Comparison of ENCODE assay signal across 13 cellular contexts in the genomic region with DNA sequence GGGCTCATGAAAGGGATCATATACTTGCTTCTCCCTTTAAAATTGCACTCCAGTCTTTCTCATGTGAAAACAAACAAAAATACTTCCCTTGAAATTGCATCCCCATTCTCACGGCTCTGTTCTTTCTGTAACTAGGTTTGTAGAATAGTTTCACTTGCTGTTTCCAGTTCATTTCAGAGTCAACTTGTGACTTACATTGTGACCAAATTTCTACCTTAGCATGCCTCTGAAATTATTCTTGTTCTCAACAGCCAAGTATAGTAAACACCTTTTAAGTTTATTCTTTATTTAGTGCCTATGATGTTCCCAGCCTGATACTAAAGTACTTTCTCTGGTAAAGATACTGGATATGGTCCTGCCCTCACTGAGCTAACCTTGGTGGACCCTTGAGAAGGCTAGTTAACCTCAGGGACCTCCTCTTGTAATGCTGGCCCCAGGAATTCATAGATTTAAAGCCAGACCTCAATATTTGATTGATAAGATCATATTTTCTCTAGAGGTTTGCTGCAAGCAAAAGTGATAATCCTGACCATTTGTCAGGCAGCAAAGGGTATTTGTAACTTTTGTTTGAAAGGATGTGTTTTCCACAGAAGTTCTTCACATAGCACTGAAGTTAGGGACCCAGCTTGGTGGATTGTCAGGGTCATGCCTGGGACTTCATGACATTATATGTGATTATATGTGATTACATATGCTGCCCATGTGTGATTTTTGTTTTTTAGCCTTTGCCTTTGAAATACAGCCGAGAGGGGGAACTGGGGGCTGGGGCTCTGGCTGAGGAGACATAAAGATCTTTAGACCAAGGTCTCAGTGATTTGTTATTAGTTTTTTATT. TPM values are rescaled to one million over a fixed set of nuclear protein-coding genes. Genes with fewer than 3 reads are reported as not detected.
DNase-seq lines count a peak whose midpoint lies in the region; ATAC-seq and TF ChIP-seq lines count a peak whose summit lies in the region.
"Had no signal": no experiment of that assay in that cellular context is flagged by ENCODE, and none has a peak within 500 bp of the region (broad histone marks: within the 10 kb centered on the region; RNA-seq: fewer than 3 reads in every experiment).

No MANE protein-coding gene starts in this region.

- no peaks in the 10 kb centered on the region for H3K79me1 ChIP-seq in H9 (ENCODE audit: insufficient read depth, low read depth, low read length, poor library complexity, severe bottlenecking)

- H3K9me3 Mint-ChIP-seq in CD4-positive, CD25-positive, alpha-beta regulatory T cell = peaks cover 0 to 6% (median 0%) of the 10 kb centered on the region in 7 donors
- H3K9me3 Mint-ChIP-seq in activated naive CD8-positive, alpha-beta T cell treated with anti-CD3 and anti-CD28 coated beads, Interleukin-2, amount 50 U/mL, for 24 hours = peaks cover 16% of the 10 kb centered on the region
- no peaks in the 10 kb centered on the region for H3K9me3 Mint-ChIP-seq in H9

- no peak for TF ChIP-seq POLR2A in testis (IDR thresholded peaks at IDR 0.05)

- no CpG with 5 or more reads among the region's 2 CpGs for WGBS in H9 (ENCODE audit: extremely low coverage, insufficient read length, low lambda C conversion rate)
- WGBS in testis, 2 donors = 62 to 67% methylated on average over 2 of the region's 2 CpGs

- H3K27me3 ChIP-seq in CD4-positive, CD25-positive, alpha-beta regulatory T cell (ENCODE audit: control insufficient read depth, insufficient read depth, low read length) = no peaks in the 10 kb centered on the region
- H3K27me3 ChIP-seq in H9 (ENCODE audit: insufficient read depth, low read length) (no peaks in the 10 kb centered on the region), testis (no peaks in the 10 kb centered on the region)
- H3K27me3 ChIP-seq: tibial nerve had no signal

- no peak overlapping the region for H4K8ac ChIP-seq in H9 (replicated peaks; ENCODE audit: insufficient read length, low read depth, low read length)

- H3K4me3 Mint-ChIP-seq in CD4-positive, CD25-positive, alpha-beta regulatory T cell = peak overlapping the region in 3 of 4 donors; percentile 26 to 53 (median 47)
- H3K4me3 Mint-ChIP-seq in activated naive CD8-positive, alpha-beta T cell treated with anti-CD3 and anti-CD28 coated beads, Interleukin-2, amount 50 U/mL, for 24 hours = peak overlapping the region; percentile 24
- H3K4me3 Mint-ChIP-seq in H9 = no peak overlapping the region

- no peaks in the 10 kb centered on the region for H4K20me1 ChIP-seq in H9 (ENCODE audit: control insufficient read depth, insufficient read depth, insufficient read length)

- no peak overlapping the region for H3K23ac ChIP-seq in H9 (ENCODE audit: insufficient read length, low read depth, low read length)

- H3K4me2 ChIP-seq in H9 (ENCODE audit: insufficient read depth, insufficient read length, low read length) = no peak overlapping the region

- no peak overlapping the region for H3T11ph ChIP-seq in H9 (ENCODE audit: low read length)

- ATAC-seq in CD4-positive, CD25-positive, alpha-beta regulatory T cell (ENCODE audit: low read depth in 2 of 2) = peak; percentile 28 to 38
- ATAC-seq in GM19035 (IDR thresholded peaks at IDR 0.05; ENCODE audit: unreplicated experiment) (peak; percentile 48), HG03280 (IDR thresholded peaks at IDR 0.05; ENCODE audit: unreplicated experiment) (peak; percentile 52)
- peak; percentile 31 for ATAC-seq in activated naive CD8-positive, alpha-beta T cell treated with anti-CD3 and anti-CD28 coated beads, Interleukin-2, amount 50 U/mL, for 24 hours
- ATAC-seq: sciatic nerve had no signal

- H3K18ac ChIP-seq in H9 (ENCODE audit: insufficient read length, low read depth, low read length) = no peak overlapping the region

- H2BK120ac ChIP-seq in H9 (ENCODE audit: low read depth, low read length, poor library complexity, severe bottlenecking) = no peak overlapping the region

- no peaks in the 10 kb centered on the region for H3K36me3 ChIP-seq in CD4-positive, CD25-positive, alpha-beta regulatory T cell (ENCODE audit: control insufficient read depth, insufficient read depth, low read length)
- no peaks in the 10 kb centered on the region for H3K36me3 ChIP-seq in testis (ENCODE audit: low read depth, missing control alignments)

- H3K9ac ChIP-seq in H9 (ENCODE audit: extremely low read depth, insufficient read length, low read length) = no peak overlapping the region

- H2BK5ac ChIP-seq in H9 (ENCODE audit: insufficient read length, low read length) = no peak overlapping the region

- intact Hi-C loops in testis (cut with DNase I; ENCODE audit: low total_unique reads) = no loop called here

- H3K4me3 ChIP-seq in CD4-positive, CD25-positive, alpha-beta regulatory T cell (ENCODE audit: low read depth, low read length) = peak overlapping the region; percentile 61
- no peak overlapping the region for H3K4me3 ChIP-seq in testis
- H3K4me3 ChIP-seq: tibial nerve had no signal

- no peak overlapping the region for H2AFZ ChIP-seq in H9 (ENCODE audit: low read length)

- H3K27ac ChIP-seq in CD4-positive, CD25-positive, alpha-beta regulatory T cell (ENCODE audit: insufficient read depth, low read length, poor library complexity, severe bottlenecking) = peak overlapping the region; percentile 82
- H3K27ac ChIP-seq in H9 (ENCODE audit: insufficient read length, low read depth, low read length) (no peak overlapping the region), testis (no peak overlapping the region)
- H3K27ac ChIP-seq: VCaP had no signal

- no peak overlapping the region for H2BK12ac ChIP-seq in H9 (ENCODE audit: insufficient read length, low read depth, low read length)

- no peak overlapping the region for H2BK15ac ChIP-seq in H9 (ENCODE audit: low read depth, low read length)

- no peak overlapping the region for H2BK20ac ChIP-seq in H9 (ENCODE audit: low read depth, low read length, poor library complexity, severe bottlenecking)

- peaks cover 17 to 68% (median 48%) of the 10 kb centered on the region in 4 donors for H3K4me1 Mint-ChIP-seq in CD4-positive, CD25-positive, alpha-beta regulatory T cell
- H3K4me1 Mint-ChIP-seq in activated naive CD8-positive, alpha-beta T cell treated with anti-CD3 and anti-CD28 coated beads, Interleukin-2, amount 50 U/mL, for 24 hours = peaks cover 74% of the 10 kb centered on the region
- peaks cover 0 to 11% of the 10 kb centered on the region in 2 experiments; a peak in 3 of 4 replicates for H3K4me1 Mint-ChIP-seq in H9

- no peaks in the 10 kb centered on the region for H3K27me3 Mint-ChIP-seq in CD4-positive, CD25-positive, alpha-beta regulatory T cell
- H3K27me3 Mint-ChIP-seq in activated naive CD8-positive, alpha-beta T cell treated with anti-CD3 and anti-CD28 coated beads, Interleukin-2, amount 50 U/mL, for 24 hours = no peaks in the 10 kb centered on the region
- no peaks in the 10 kb centered on the region; the same call in 1 of the 2 replicates for H3K27me3 Mint-ChIP-seq in H9 (ENCODE audit: low read depth)

- DNase-seq in CD4-positive, CD25-positive, alpha-beta regulatory T cell = peak in 2 of 3 donors; percentile 34 to 76
- DNase-seq in activated naive CD8-positive, alpha-beta T cell treated with anti-CD3 and anti-CD28 coated beads, Interleukin-2, amount 50 U/mL, for 24 hours = no peak
- DNase-seq in H9 (no peak), NCI-H2171 (lab: John Stamatoyannopoulos, UW) (no peak), hypothalamus (lab: John Stamatoyannopoulos, UW) (no peak), testis (no peak)
- DNase-seq: COR-L47, NCI-H2227 treated with DMSO at 0.1 percent for 48 hours had no signal

- peaks cover 54% of the 10 kb centered on the region for H3K4me1 ChIP-seq in CD4-positive, CD25-positive, alpha-beta regulatory T cell (ENCODE audit: control insufficient read depth, insufficient read depth, low read length, poor library complexity, severe bottlenecking)
- H3K4me1 ChIP-seq in H9 (ENCODE audit: insufficient read depth, low read length) (no peaks in the 10 kb centered on the region), testis (peaks cover 10% of the 10 kb centered on the region)

- no peak for TF ChIP-seq CTCF in H9 (conservative IDR thresholded peaks at IDR 0.05)
- no peak for TF ChIP-seq CTCF in testis (IDR thresholded peaks at IDR 0.05)

- peak overlapping the region; percentile 85 to 97 (median 93) for H3K27ac Mint-ChIP-seq in CD4-positive, CD25-positive, alpha-beta regulatory T cell
- peak overlapping the region; percentile 89 for H3K27ac Mint-ChIP-seq in activated naive CD8-positive, alpha-beta T cell treated with anti-CD3 and anti-CD28 coated beads, Interleukin-2, amount 50 U/mL, for 24 hours
- H3K27ac Mint-ChIP-seq in H9 = no peak overlapping the region

- H2AK5ac ChIP-seq in H9 (ENCODE audit: insufficient read length, low read length) = no peak overlapping the region

- no peaks in the 10 kb centered on the region for H3K79me2 ChIP-seq in H9 (ENCODE audit: insufficient read depth, low read length)

- H4K91ac ChIP-seq in H9 (ENCODE audit: insufficient read length, low read depth, low read length) = no peak overlapping the region

- H4K5ac ChIP-seq in H9 (ENCODE audit: insufficient read length, low read depth, low read length) = no peak overlapping the region

- no peak overlapping the region for H3K56ac ChIP-seq in H9 (ENCODE audit: insufficient read length, low read depth, low read length)

- no peaks in the 10 kb centered on the region for H3K36me3 Mint-ChIP-seq in CD4-positive, CD25-positive, alpha-beta regulatory T cell
- peaks cover 28% of the 10 kb centered on the region for H3K36me3 Mint-ChIP-seq in activated naive CD8-positive, alpha-beta T cell treated with anti-CD3 and anti-CD28 coated beads, Interleukin-2, amount 50 U/mL, for 24 hours (ENCODE audit: low read depth)
- peaks cover 12 to 31% (median 29%) of the 10 kb centered on the region in 3 experiments; a peak in 6 of 7 replicates for H3K36me3 Mint-ChIP-seq in H9 (ENCODE audit: insufficient read depth in 1 of 3, low read depth in 3 of 3)

- H3K14ac ChIP-seq in H9 (ENCODE audit: insufficient read depth, low read length) = no peak overlapping the region

- no peak overlapping the region for H3K4ac ChIP-seq in H9 (ENCODE audit: low read depth, low read length)

- H3K9me3 ChIP-seq in CD4-positive, CD25-positive, alpha-beta regulatory T cell (ENCODE audit: control insufficient read depth in 2 of 2, low read length in 2 of 2) = no peaks in the 10 kb centered on the region
- H3K9me3 ChIP-seq in H9 (ENCODE audit: control insufficient read depth, low read depth, low read length) (no peaks in the 10 kb centered on the region), testis (no peaks in the 10 kb centered on the region)
- H3K9me3 ChIP-seq: tibial nerve had no signal

- no peaks in the 10 kb centered on the region for H3K23me2 ChIP-seq in H9 (ENCODE audit: insufficient read length, low read depth, low read length, poor library complexity, severe bottlenecking)

RNA-seq across cellular contexts. Expression of a gene that starts 29.6 kb away (rescaled TPM):
- 0.07 TPM for total RNA-seq in CD4-positive, CD25-positive, alpha-beta regulatory T cell
- not detected for polyA plus RNA-seq in CD4-positive, CD25-positive, alpha-beta regulatory T cell
- 57.7 and 58.5 TPM in 2 replicates for total RNA-seq in H9 (2021)
- 1 to 10 TPM; 3.6 to 3.8 TPM for total RNA-seq in testis
- 5.9 TPM for polyA plus RNA-seq in testis (ENCODE audit: insufficient read depth, low read depth, low replicate concordance)

Comparison
In these comparisons a context has a peak if more than half of its experiments do, and no peak if none do; other contexts are left out.
1. DNase-seq: peak in CD4-positive, CD25-positive, alpha-beta regulatory T cell (2 of 3); none in activated naive CD8-positive, alpha-beta T cell treated with anti-CD3 and anti-CD28 coated beads, Interleukin-2, amount 50 U/mL, for 24 hours (single experiment), H9 (single experiment), NCI-H2171 (single experiment), hypothalamus (0 of 51) and testis (single experiment).
2. H3K27ac Mint-ChIP-seq: peak in CD4-positive, CD25-positive, alpha-beta regulatory T cell (3 of 3) and activated naive CD8-positive, alpha-beta T cell treated with anti-CD3 and anti-CD28 coated beads, Interleukin-2, amount 50 U/mL, for 24 hours (single experiment); none in H9 (0 of 3).
3. H3K4me3 Mint-ChIP-seq: peak in CD4-positive, CD25-positive, alpha-beta regulatory T cell (3 of 4) and activated naive CD8-positive, alpha-beta T cell treated with anti-CD3 and anti-CD28 coated beads, Interleukin-2, amount 50 U/mL, for 24 hours (single experiment); none in H9 (0 of 2).
4. RNA of a gene that starts 29.6 kb away (total RNA-seq): 57.7 to 58.5 TPM in H9; 3.6 to 3.8 TPM in testis and 0.07 TPM in CD4-positive, CD25-positive, alpha-beta regulatory T cell (single experiment); every median in the first group is over 10 times any median in the second.
5. Peak in every context shown above with its lines, with median percentiles within 50 percentile points of each other: ATAC-seq.